1 cellular context compared by ENCODE assay signal in the genomic region with DNA sequence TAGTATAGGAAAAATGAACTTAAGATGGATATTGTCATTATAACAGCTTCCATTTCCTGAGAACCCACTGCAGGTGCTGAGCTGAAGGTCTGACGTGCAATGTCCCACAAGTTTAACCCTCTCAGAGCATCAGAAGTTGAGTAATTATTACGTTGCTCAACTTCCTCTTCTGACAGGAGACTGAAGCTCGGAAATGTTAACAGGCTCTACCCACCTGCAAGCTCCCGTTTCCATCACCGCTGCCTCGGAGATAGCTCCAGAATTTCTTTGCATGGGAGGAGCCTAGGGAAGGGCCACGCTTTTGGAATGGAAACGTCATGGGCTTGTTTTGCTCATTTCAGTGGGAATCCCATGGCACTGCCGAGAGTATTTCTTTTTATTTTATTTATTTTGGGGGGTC.
TF ChIP-seq lines count a peak whose summit lies in the region.

No MANE protein-coding gene starts in this region.

TF ChIP-seq in HepG2, 621 proteins besides CTCF, POLR2A, EP300 and RAD21 (continued from another document and continues in another):
- no peak for TF ChIP-seq KLF15 (CRISPR knock-in tag; IDR thresholded peaks at IDR 0.05; ENCODE audit: borderline replicate concordance)
- TF ChIP-seq, protein P1, sequence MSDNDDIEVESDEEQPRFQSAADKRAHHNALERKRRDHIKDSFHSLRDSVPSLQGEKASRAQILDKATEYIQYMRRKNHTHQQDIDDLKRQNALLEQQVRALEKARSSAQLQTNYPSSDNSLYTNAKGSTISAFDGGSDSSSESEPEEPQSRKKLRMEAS (IDR thresholded peaks at IDR 0.05) = peak; percentile 22; the same call in 1 of the 2 replicates
- TF ChIP-seq, protein P2, sequence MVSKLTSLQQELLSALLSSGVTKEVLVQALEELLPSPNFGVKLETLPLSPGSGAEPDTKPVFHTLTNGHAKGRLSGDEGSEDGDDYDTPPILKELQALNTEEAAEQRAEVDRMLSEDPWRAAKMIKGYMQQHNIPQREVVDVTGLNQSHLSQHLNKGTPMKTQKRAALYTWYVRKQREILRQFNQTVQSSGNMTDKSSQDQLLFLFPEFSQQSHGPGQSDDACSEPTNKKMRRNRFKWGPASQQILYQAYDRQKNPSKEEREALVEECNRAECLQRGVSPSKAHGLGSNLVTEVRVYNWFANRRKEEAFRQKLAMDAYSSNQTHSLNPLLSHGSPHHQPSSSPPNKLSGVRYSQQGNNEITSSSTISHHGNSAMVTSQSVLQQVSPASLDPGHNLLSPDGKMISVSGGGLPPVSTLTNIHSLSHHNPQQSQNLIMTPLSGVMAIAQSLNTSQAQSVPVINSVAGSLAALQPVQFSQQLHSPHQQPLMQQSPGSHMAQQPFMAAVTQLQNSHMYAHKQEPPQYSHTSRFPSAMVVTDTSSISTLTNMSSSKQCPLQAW (CRISPR knock-in tag; IDR thresholded peaks at IDR 0.05) = no peak
- no peak for TF ChIP-seq NR2F1 (CRISPR knock-in tag; IDR thresholded peaks at IDR 0.05)
- TF ChIP-seq, protein P3, sequence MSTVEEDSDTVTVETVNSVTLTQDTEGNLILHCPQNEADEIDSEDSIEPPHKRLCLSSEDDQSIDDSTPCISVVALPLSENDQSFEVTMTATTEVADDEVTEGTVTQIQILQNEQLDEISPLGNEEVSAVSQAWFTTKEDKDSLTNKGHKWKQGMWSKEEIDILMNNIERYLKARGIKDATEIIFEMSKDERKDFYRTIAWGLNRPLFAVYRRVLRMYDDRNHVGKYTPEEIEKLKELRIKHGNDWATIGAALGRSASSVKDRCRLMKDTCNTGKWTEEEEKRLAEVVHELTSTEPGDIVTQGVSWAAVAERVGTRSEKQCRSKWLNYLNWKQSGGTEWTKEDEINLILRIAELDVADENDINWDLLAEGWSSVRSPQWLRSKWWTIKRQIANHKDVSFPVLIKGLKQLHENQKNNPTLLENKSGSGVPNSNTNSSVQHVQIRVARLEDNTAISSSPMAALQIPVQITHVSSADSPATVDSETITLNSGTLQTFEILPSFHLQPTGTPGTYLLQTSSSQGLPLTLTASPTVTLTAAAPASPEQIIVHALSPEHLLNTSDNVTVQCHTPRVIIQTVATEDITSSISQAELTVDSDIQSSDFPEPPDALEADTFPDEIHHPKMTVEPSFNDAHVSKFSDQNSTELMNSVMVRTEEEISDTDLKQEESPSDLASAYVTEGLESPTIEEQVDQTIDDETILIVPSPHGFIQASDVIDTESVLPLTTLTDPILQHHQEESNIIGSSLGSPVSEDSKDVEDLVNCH (CRISPR knock-in tag; IDR thresholded peaks at IDR 0.05) = no peak
- TF ChIP-seq, protein P4, sequence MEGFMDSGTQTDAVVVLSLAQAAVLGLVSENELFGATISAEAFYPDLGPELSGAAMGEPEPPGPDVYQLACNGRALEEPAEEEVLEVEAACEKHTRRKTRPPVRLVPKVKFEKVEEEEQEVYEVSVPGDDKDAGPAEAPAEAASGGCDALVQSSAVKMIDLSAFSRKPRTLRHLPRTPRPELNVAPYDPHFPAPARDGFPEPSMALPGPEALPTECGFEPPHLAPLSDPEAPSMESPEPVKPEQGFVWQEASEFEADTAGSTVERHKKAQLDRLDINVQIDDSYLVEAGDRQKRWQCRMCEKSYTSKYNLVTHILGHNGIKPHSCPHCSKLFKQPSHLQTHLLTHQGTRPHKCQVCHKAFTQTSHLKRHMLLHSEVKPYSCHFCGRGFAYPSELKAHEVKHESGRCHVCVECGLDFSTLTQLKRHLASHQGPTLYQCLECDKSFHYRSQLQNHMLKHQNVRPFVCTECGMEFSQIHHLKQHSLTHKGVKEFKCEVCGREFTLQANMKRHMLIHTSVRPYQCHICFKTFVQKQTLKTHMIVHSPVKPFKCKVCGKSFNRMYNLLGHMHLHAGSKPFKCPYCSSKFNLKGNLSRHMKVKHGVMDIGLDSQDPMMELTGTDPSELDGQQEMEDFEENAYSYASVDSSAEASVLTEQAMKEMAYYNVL (CRISPR knock-in tag; IDR thresholded peaks at IDR 0.05; ENCODE audit: borderline replicate concordance) = no peak; the same call in 1 of the 2 replicates
- TF ChIP-seq HIVEP1 (CRISPR knock-in tag; IDR thresholded peaks at IDR 0.05) = no peak
- TF ChIP-seq SIN3A (IDR thresholded peaks at IDR 0.05; ENCODE audit: borderline replicate concordance, low read depth, low read length) = no peak
- TF ChIP-seq, protein P5, sequence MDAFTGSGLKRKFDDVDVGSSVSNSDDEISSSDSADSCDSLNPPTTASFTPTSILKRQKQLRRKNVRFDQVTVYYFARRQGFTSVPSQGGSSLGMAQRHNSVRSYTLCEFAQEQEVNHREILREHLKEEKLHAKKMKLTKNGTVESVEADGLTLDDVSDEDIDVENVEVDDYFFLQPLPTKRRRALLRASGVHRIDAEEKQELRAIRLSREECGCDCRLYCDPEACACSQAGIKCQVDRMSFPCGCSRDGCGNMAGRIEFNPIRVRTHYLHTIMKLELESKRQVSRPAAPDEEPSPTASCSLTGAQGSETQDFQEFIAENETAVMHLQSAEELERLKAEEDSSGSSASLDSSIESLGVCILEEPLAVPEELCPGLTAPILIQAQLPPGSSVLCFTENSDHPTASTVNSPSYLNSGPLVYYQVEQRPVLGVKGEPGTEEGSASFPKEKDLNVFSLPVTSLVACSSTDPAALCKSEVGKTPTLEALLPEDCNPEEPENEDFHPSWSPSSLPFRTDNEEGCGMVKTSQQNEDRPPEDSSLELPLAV (CRISPR knock-in tag; conservative IDR thresholded peaks at IDR 0.05; ENCODE audit: low read depth) = no peak
- TF ChIP-seq, protein P6, sequence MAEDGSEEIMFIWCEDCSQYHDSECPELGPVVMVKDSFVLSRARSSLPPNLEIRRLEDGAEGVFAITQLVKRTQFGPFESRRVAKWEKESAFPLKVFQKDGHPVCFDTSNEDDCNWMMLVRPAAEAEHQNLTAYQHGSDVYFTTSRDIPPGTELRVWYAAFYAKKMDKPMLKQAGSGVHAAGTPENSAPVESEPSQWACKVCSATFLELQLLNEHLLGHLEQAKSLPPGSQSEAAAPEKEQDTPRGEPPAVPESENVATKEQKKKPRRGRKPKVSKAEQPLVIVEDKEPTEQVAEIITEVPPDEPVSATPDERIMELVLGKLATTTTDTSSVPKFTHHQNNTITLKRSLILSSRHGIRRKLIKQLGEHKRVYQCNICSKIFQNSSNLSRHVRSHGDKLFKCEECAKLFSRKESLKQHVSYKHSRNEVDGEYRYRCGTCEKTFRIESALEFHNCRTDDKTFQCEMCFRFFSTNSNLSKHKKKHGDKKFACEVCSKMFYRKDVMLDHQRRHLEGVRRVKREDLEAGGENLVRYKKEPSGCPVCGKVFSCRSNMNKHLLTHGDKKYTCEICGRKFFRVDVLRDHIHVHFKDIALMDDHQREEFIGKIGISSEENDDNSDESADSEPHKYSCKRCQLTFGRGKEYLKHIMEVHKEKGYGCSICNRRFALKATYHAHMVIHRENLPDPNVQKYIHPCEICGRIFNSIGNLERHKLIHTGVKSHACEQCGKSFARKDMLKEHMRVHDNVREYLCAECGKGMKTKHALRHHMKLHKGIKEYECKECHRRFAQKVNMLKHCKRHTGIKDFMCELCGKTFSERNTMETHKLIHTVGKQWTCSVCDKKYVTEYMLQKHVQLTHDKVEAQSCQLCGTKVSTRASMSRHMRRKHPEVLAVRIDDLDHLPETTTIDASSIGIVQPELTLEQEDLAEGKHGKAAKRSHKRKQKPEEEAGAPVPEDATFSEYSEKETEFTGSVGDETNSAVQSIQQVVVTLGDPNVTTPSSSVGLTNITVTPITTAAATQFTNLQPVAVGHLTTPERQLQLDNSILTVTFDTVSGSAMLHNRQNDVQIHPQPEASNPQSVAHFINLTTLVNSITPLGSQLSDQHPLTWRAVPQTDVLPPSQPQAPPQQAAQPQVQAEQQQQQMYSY (CRISPR knock-in tag; IDR thresholded peaks at IDR 0.05) = no peak
- TF ChIP-seq FOXA1 (IDR thresholded peaks at IDR 0.05) = no peak
- TF ChIP-seq FOXA1 (CRISPR knock-in tag; IDR thresholded peaks at IDR 0.05) = no peak
- no peak for TF ChIP-seq MED13 (CRISPR knock-in tag; IDR thresholded peaks at IDR 0.05)
- no peak for TF ChIP-seq ZSCAN9 (CRISPR knock-in tag; IDR thresholded peaks at IDR 0.05; ENCODE audit: borderline replicate concordance)
- TF ChIP-seq GATA4 (IDR thresholded peaks at IDR 0.05; ENCODE audit: borderline replicate concordance, low read depth) = no peak
- TF ChIP-seq NRL (CRISPR knock-in tag; IDR thresholded peaks at IDR 0.05; ENCODE audit: borderline replicate concordance) = no peak
- no peak for TF ChIP-seq DMAP1 (CRISPR knock-in tag; IDR thresholded peaks at IDR 0.05)
- TF ChIP-seq, protein P7, sequence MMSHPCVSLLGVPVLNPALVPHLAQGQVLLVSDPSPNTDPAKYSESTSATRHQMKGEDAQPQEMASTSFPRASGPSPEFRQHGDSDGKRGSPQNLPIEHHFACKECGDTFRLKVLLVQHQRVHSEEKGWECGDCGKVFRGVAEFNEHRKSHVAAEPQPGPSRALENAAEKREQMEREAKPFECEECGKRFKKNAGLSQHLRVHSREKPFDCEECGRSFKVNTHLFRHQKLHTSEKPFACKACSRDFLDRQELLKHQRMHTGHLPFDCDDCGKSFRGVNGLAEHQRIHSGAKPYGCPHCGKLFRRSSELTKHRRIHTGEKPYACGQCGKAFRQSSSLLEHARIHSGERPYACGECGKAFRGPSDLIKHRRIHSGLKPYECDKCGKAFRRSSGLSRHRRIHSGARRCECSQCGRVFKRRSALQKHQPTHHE (CRISPR knock-in tag; IDR thresholded peaks at IDR 0.05; ENCODE audit: borderline replicate concordance) = no peak
- TF ChIP-seq, protein P8, sequence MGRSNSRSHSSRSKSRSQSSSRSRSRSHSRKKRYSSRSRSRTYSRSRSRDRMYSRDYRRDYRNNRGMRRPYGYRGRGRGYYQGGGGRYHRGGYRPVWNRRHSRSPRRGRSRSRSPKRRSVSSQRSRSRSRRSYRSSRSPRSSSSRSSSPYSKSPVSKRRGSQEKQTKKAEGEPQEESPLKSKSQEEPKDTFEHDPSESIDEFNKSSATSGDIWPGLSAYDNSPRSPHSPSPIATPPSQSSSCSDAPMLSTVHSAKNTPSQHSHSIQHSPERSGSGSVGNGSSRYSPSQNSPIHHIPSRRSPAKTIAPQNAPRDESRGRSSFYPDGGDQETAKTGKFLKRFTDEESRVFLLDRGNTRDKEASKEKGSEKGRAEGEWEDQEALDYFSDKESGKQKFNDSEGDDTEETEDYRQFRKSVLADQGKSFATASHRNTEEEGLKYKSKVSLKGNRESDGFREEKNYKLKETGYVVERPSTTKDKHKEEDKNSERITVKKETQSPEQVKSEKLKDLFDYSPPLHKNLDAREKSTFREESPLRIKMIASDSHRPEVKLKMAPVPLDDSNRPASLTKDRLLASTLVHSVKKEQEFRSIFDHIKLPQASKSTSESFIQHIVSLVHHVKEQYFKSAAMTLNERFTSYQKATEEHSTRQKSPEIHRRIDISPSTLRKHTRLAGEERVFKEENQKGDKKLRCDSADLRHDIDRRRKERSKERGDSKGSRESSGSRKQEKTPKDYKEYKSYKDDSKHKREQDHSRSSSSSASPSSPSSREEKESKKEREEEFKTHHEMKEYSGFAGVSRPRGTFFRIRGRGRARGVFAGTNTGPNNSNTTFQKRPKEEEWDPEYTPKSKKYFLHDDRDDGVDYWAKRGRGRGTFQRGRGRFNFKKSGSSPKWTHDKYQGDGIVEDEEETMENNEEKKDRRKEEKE (IDR thresholded peaks at IDR 0.05) = no peak
- TF ChIP-seq MEF2D (CRISPR knock-in tag; IDR thresholded peaks at IDR 0.05) = no peak
- peak; percentile 80 for TF ChIP-seq CEBPB (IDR thresholded peaks at IDR 0.05; ENCODE audit: borderline replicate concordance, low read depth, low read length)
- TF ChIP-seq SIN3B (IDR thresholded peaks at IDR 0.05; ENCODE audit: low read length) = no peak
- no peak for TF ChIP-seq RXRA (CRISPR knock-in tag; IDR thresholded peaks at IDR 0.05)
- no peak for TF ChIP-seq ZNF138 (CRISPR knock-in tag; IDR thresholded peaks at IDR 0.05; ENCODE audit: low read depth)
- TF ChIP-seq GTF2F1 (IDR thresholded peaks at IDR 0.05; ENCODE audit: low read length) = no peak
- no peak for TF ChIP-seq ZSCAN12 (CRISPR knock-in tag; IDR thresholded peaks at IDR 0.05)
- no peak for TF ChIP-seq NAIF1 (CRISPR knock-in tag; IDR thresholded peaks at IDR 0.05; ENCODE audit: borderline replicate concordance)
- TF ChIP-seq JARID2 (CRISPR knock-in tag; IDR thresholded peaks at IDR 0.05; ENCODE audit: insufficient replicate concordance) = no peak
- no peak for TF ChIP-seq RCOR2 (CRISPR knock-in tag; IDR thresholded peaks at IDR 0.05)
- no peak for TF ChIP-seq ZKSCAN1 (IDR thresholded peaks at IDR 0.05; ENCODE audit: low read length)
- no peak for TF ChIP-seq BCL6 (CRISPR knock-in tag; IDR thresholded peaks at IDR 0.05)
- no peak for TF ChIP-seq ATF7-NPFF (CRISPR knock-in tag; IDR thresholded peaks at IDR 0.05; ENCODE audit: low read depth)
- no peak for TF ChIP-seq ZNF605 (CRISPR knock-in tag; IDR thresholded peaks at IDR 0.05)
- TF ChIP-seq, protein P9, sequence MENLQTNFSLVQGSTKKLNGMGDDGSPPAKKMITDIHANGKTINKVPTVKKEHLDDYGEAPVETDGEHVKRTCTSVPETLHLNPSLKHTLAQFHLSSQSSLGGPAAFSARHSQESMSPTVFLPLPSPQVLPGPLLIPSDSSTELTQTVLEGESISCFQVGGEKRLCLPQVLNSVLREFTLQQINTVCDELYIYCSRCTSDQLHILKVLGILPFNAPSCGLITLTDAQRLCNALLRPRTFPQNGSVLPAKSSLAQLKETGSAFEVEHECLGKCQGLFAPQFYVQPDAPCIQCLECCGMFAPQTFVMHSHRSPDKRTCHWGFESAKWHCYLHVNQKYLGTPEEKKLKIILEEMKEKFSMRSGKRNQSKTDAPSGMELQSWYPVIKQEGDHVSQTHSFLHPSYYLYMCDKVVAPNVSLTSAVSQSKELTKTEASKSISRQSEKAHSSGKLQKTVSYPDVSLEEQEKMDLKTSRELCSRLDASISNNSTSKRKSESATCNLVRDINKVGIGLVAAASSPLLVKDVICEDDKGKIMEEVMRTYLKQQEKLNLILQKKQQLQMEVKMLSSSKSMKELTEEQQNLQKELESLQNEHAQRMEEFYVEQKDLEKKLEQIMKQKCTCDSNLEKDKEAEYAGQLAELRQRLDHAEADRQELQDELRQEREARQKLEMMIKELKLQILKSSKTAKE (CRISPR knock-in tag; IDR thresholded peaks at IDR 0.05; ENCODE audit: borderline replicate concordance) = no peak
- TF ChIP-seq ZNF34 (CRISPR knock-in tag; IDR thresholded peaks at IDR 0.05; ENCODE audit: borderline replicate concordance) = no peak
- TF ChIP-seq ZBTB42 (CRISPR knock-in tag; IDR thresholded peaks at IDR 0.05) = no peak
- TF ChIP-seq ZMAT3 (CRISPR knock-in tag; conservative IDR thresholded peaks at IDR 0.05) = 0 out of 2 replicates have a peak, but pooled peaks have one; percentile 25
- TF ChIP-seq TCF12 (IDR thresholded peaks at IDR 0.05) = no peak
- no peak for TF ChIP-seq TCF12 (CRISPR knock-in tag; IDR thresholded peaks at IDR 0.05)
- TF ChIP-seq FLYWCH1 (CRISPR knock-in tag; IDR thresholded peaks at IDR 0.05) = no peak
- TF ChIP-seq ZNF430 (CRISPR knock-in tag; IDR thresholded peaks at IDR 0.05) = no peak
- no peak for TF ChIP-seq ZNF879 (CRISPR knock-in tag; IDR thresholded peaks at IDR 0.05)
- TF ChIP-seq SIX1 (CRISPR knock-in tag; IDR thresholded peaks at IDR 0.05; ENCODE audit: borderline replicate concordance) = no peak
- TF ChIP-seq SATB2 (CRISPR knock-in tag; IDR thresholded peaks at IDR 0.05) = no peak
- TF ChIP-seq GABPA (IDR thresholded peaks at IDR 0.05; ENCODE audit: low read depth, low read length) = no peak
- peak; percentile 40; the same call in 1 of the 2 replicates for TF ChIP-seq GABPA (CRISPR knock-in tag; IDR thresholded peaks at IDR 0.05; ENCODE audit: low read depth)
- TF ChIP-seq ZNF564 (CRISPR knock-in tag; IDR thresholded peaks at IDR 0.05) = no peak
- TF ChIP-seq ISL2 (CRISPR knock-in tag; IDR thresholded peaks at IDR 0.05) = no peak
- no peak for TF ChIP-seq ZNF547 (CRISPR knock-in tag; IDR thresholded peaks at IDR 0.05)
- TF ChIP-seq MIER2 (CRISPR knock-in tag; IDR thresholded peaks at IDR 0.05) = no peak
- no peak for TF ChIP-seq ZNF460 (CRISPR knock-in tag; IDR thresholded peaks at IDR 0.05; ENCODE audit: borderline replicate concordance)
- no peak for TF ChIP-seq ZNF329 (CRISPR knock-in tag; IDR thresholded peaks at IDR 0.05; ENCODE audit: low read depth)
